1 cellular context compared by ENCODE assay signal in genomic region chr10:115022754-115023153, GRCh38.
TF ChIP-seq lines count a peak whose summit lies in the region.

No MANE protein-coding gene starts in this region.

TF ChIP-seq in A549, 52 proteins besides CTCF, POLR2A, EP300 and RAD21 (continued from another document):
- TF ChIP-seq, protein P1, sequence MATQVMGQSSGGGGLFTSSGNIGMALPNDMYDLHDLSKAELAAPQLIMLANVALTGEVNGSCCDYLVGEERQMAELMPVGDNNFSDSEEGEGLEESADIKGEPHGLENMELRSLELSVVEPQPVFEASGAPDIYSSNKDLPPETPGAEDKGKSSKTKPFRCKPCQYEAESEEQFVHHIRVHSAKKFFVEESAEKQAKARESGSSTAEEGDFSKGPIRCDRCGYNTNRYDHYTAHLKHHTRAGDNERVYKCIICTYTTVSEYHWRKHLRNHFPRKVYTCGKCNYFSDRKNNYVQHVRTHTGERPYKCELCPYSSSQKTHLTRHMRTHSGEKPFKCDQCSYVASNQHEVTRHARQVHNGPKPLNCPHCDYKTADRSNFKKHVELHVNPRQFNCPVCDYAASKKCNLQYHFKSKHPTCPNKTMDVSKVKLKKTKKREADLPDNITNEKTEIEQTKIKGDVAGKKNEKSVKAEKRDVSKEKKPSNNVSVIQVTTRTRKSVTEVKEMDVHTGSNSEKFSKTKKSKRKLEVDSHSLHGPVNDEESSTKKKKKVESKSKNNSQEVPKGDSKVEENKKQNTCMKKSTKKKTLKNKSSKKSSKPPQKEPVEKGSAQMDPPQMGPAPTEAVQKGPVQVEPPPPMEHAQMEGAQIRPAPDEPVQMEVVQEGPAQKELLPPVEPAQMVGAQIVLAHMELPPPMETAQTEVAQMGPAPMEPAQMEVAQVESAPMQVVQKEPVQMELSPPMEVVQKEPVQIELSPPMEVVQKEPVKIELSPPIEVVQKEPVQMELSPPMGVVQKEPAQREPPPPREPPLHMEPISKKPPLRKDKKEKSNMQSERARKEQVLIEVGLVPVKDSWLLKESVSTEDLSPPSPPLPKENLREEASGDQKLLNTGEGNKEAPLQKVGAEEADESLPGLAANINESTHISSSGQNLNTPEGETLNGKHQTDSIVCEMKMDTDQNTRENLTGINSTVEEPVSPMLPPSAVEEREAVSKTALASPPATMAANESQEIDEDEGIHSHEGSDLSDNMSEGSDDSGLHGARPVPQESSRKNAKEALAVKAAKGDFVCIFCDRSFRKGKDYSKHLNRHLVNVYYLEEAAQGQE (IDR thresholded peaks at IDR 0.05): no peak
- no peak for TF ChIP-seq HDAC2 (IDR thresholded peaks at IDR 0.05)
